ENCODE assay signal across 8 cellular contexts in genomic region chr1:203625623-203626189, GRCh38. TPM values are rescaled to one million over a fixed set of nuclear protein-coding genes. Genes with fewer than 3 reads are reported as not detected.
DNase-seq lines count a peak whose midpoint lies in the region; ATAC-seq and TF ChIP-seq lines count a peak whose summit lies in the region.

No MANE protein-coding gene starts in this region.

- peaks cover 0 to 41% (median 18%) of the 10 kb centered on the region in 4 donors for H3K4me1 ChIP-seq in tibial nerve

- peak overlapping the region; percentile 87 for H3K27ac Mint-ChIP-seq in activated CD8-positive, alpha-beta memory T cell treated with anti-CD3 and anti-CD28 coated beads, Interleukin-2, amount 10 ng/mL, durations not matched to agents 7 days and 5 days
- H3K27ac Mint-ChIP-seq in naive B cell = peak overlapping the region in 4 of 6 donors; percentile 12 to 85 (median 48)

- no peaks in the 10 kb centered on the region for H3K36me3 ChIP-seq in tibial nerve

- no peaks in the 10 kb centered on the region for H3K27me3 Mint-ChIP-seq in activated CD8-positive, alpha-beta memory T cell treated with anti-CD3 and anti-CD28 coated beads, Interleukin-2, amount 10 ng/mL, durations not matched to agents 7 days and 5 days
- H3K27me3 Mint-ChIP-seq in naive B cell = peaks cover 0 to 11% (median 0%) of the 10 kb centered on the region in 3 donors

- WGBS in tibial nerve, 2 donors = 10 to 13% methylated on average over 7 of the region's 7 CpGs

- peak; percentile 69 for DNase-seq in activated CD8-positive, alpha-beta memory T cell treated with anti-CD3 and anti-CD28 coated beads for 24 hours
- no peak for DNase-seq in activated CD8-positive, alpha-beta memory T cell treated with anti-CD3 and anti-CD28 coated beads, Interleukin-2, amount 50 U/mL, for 48 hours
- DNase-seq in NCI-H2227 (lab: John Stamatoyannopoulos, UW; ENCODE audit: unreplicated experiment) = peak; percentile 31
- DNase-seq in activated CD8-positive, alpha-beta memory T cell treated with anti-CD3 and anti-CD28 coated beads, Interleukin-2, amount 10 ng/mL, durations not matched to agents 7 days and 5 days = peak; percentile 82
- no peak for DNase-seq in epithelial cell of proximal tubule (ENCODE audit: low read depth)
- DNase-seq in naive B cell = peak; percentile 42
- DNase-seq in tibial nerve (ENCODE audit: low spot score in 2 of 2) = peak in 1 of 2 donors; percentile 65

- no peaks in the 10 kb centered on the region for H3K9me3 Mint-ChIP-seq in activated CD8-positive, alpha-beta memory T cell treated with anti-CD3 and anti-CD28 coated beads, Interleukin-2, amount 10 ng/mL, durations not matched to agents 7 days and 5 days (ENCODE audit: low read depth)
- H3K9me3 Mint-ChIP-seq in naive B cell = no peaks in the 10 kb centered on the region

- H3K36me3 Mint-ChIP-seq in activated CD8-positive, alpha-beta memory T cell treated with anti-CD3 and anti-CD28 coated beads, Interleukin-2, amount 10 ng/mL, durations not matched to agents 7 days and 5 days = peaks cover 26% of the 10 kb centered on the region
- no peaks in the 10 kb centered on the region for H3K36me3 Mint-ChIP-seq in naive B cell

- peak overlapping the region in 3 of 4 donors; percentile 85 to 89 (median 87) for H3K27ac ChIP-seq in tibial nerve

- CTCF ChIA-PET in activated CD8-positive, alpha-beta memory T cell treated with anti-CD3 and anti-CD28 coated beads, Interleukin-2, amount 10 ng/mL, durations not matched to agents 7 days and 5 days (lab: Charles Lee) = interaction anchor here (0.6 to 6.0 kb wide), 31 partner anchors 9 to 601 kb away, joined by 3 to 89 read pairs (median 5); partner anchors contain the start of gene LAX1

- H3K9me3 ChIP-seq in tibial nerve = no peaks in the 10 kb centered on the region

- H3K4me3 Mint-ChIP-seq in activated CD8-positive, alpha-beta memory T cell treated with anti-CD3 and anti-CD28 coated beads, Interleukin-2, amount 10 ng/mL, durations not matched to agents 7 days and 5 days = peak overlapping the region; percentile 97
- H3K4me3 Mint-ChIP-seq in naive B cell = peak overlapping the region; percentile 80 to 95 (median 91)

- peaks cover 63% of the 10 kb centered on the region for H3K4me1 Mint-ChIP-seq in activated CD8-positive, alpha-beta memory T cell treated with anti-CD3 and anti-CD28 coated beads, Interleukin-2, amount 10 ng/mL, durations not matched to agents 7 days and 5 days
- peaks cover 48 to 50% (median 49%) of the 10 kb centered on the region in 3 donors for H3K4me1 Mint-ChIP-seq in naive B cell

- peak; percentile 40 for ATAC-seq in activated CD8-positive, alpha-beta memory T cell treated with anti-CD3 and anti-CD28 coated beads, Interleukin-2, amount 10 ng/mL, durations not matched to agents 7 days and 5 days
- ATAC-seq in naive B cell (ENCODE audit: low read depth in 2 of 2) = peak; percentile 66 to 73
- no peak for ATAC-seq in GM18502 (IDR thresholded peaks at IDR 0.05; ENCODE audit: poor library complexity, unreplicated experiment)

- TF ChIP-seq EP300 in tibial nerve (IDR thresholded peaks at IDR 0.05) = peak in 1 of 2 donors; percentile 85

- no peak overlapping the region for H3K4me3 ChIP-seq in epithelial cell of proximal tubule (ENCODE audit: low read depth, low read length)
- peak overlapping the region in 1 of 4 donors; percentile 63 for H3K4me3 ChIP-seq in tibial nerve

- TF ChIP-seq CTCF in epithelial cell of proximal tubule (conservative IDR thresholded peaks at IDR 0.05; ENCODE audit: low read depth, low read length) = peak; percentile 37
- peak in 4 of 5 experiments; percentile 28 to 46 (median 32) for TF ChIP-seq CTCF in tibial nerve (IDR thresholded peaks at IDR 0.05)

- TF ChIP-seq POLR2A in tibial nerve (IDR thresholded peaks at IDR 0.05) = no peak

- no peaks in the 10 kb centered on the region for H3K27me3 ChIP-seq in tibial nerve

RNA-seq across cellular contexts. Expression of gene ATP2B4, which starts 0.9 kb away (rescaled TPM):
- total RNA-seq in activated CD8-positive, alpha-beta memory T cell treated with anti-CD3 and anti-CD28 coated beads, Interleukin-2, amount 10 ng/mL, durations not matched to agents 7 days and 5 days = 100 to 1,000 TPM in 1 of 2 experiments, 10 to 100 TPM in 1; 96.1 to 130 TPM
- total RNA-seq in epithelial cell of proximal tubule (19.7 and 51.1 TPM in 2 replicates), tibial nerve (100 to 1,000 TPM in 1 of 4 donors, 10 to 100 TPM in 3; 78.6 to 135 (median 85.0) TPM)
- polyA plus RNA-seq in naive B cell (ENCODE audit: low read depth in 6 of 6) = 1 to 10 TPM in 3 of 6 donors, under 1 TPM in 3; 0.52 to 1.9 (median 0.98) TPM

Comparison
In these comparisons a context has a peak if more than half of its experiments do, and no peak if none do; other contexts are left out.
1. DNase-seq: peak in activated CD8-positive, alpha-beta memory T cell treated with anti-CD3 and anti-CD28 coated beads for 24 hours (single experiment), NCI-H2227 (single experiment), activated CD8-positive, alpha-beta memory T cell treated with anti-CD3 and anti-CD28 coated beads, Interleukin-2, amount 10 ng/mL, durations not matched to agents 7 days and 5 days (single experiment) and naive B cell (single experiment); none in activated CD8-positive, alpha-beta memory T cell treated with anti-CD3 and anti-CD28 coated beads, Interleukin-2, amount 50 U/mL, for 48 hours (single experiment) and epithelial cell of proximal tubule (single experiment).